In genomic region chr3:120436523-120437050, GRCh38 we compare ENCODE assay signal across 16 cellular contexts. TPM values are rescaled to one million over a fixed set of nuclear protein-coding genes. Genes with fewer than 3 reads are reported as not detected.
DNase-seq lines count a peak whose midpoint lies in the region; ATAC-seq and TF ChIP-seq lines count a peak whose summit lies in the region.
"Had no signal": no experiment of that assay in that cellular context is flagged by ENCODE, and none has a peak within 500 bp of the region (broad histone marks: within the 10 kb centered on the region; RNA-seq: fewer than 3 reads in every experiment).

No MANE protein-coding gene starts in this region.

- ATAC-seq in RWPE2 (ENCODE audit: low read depth) (0 out of 3 replicates have a peak, but pooled peaks have one; percentile 25), right cardiac atrium (no peak)
- ATAC-seq: activated CD8-positive, alpha-beta memory T cell treated with anti-CD3 and anti-CD28 coated beads, Interleukin-2, amount 10 ng/mL, durations not matched to agents 7 days and 5 days; Panc1; T-cell had no signal

- no peak overlapping the region for H2BK5ac ChIP-seq in trophoblast cell (ENCODE audit: low read depth, low read length, poor library complexity)

- H3K14ac ChIP-seq in trophoblast cell (ENCODE audit: low read length) = no peak overlapping the region

- peak overlapping the region; percentile 17; the same call in 1 of the 2 replicates for H3K4me3 ChIP-seq in ACC112 (ENCODE audit: low read depth, low read length)
- H3K4me3 ChIP-seq in RWPE2 (ENCODE audit: severe bottlenecking) = no peak overlapping the region
- H3K4me3 ChIP-seq in right cardiac atrium (ENCODE audit: low read length) = no peak overlapping the region
- H3K4me3 ChIP-seq in trophoblast cell (ENCODE audit: low read depth, low read length) = no peak overlapping the region
- no peak overlapping the region for H3K4me3 ChIP-seq in foreskin fibroblast (ENCODE audit: low read depth in 1 of 2, low read length in 2 of 2)
- H3K4me3 ChIP-seq: uterus had no signal

- H2BK12ac ChIP-seq in trophoblast cell (ENCODE audit: low read length) = no peak overlapping the region

- H3K36me3 ChIP-seq in ACC112 (ENCODE audit: insufficient read depth, low read length) = peaks cover 53% of the 10 kb centered on the region
- H3K36me3 ChIP-seq in RWPE2 (ENCODE audit: low read depth) = peaks cover 20% of the 10 kb centered on the region
- H3K36me3 ChIP-seq in trophoblast cell (ENCODE audit: control insufficient read depth in 1 of 2, insufficient read depth in 2 of 2, low read length in 2 of 2) = peaks cover 8 to 26% of the 10 kb centered on the region in 2 experiments
- H3K36me3 ChIP-seq: uterus had no signal

- no peaks in the 10 kb centered on the region for H3K27me3 ChIP-seq in ACC112 (ENCODE audit: insufficient read depth, low read length)
- no peaks in the 10 kb centered on the region for H3K27me3 ChIP-seq in RWPE2 (ENCODE audit: insufficient read depth, poor library complexity, severe bottlenecking)
- no peaks in the 10 kb centered on the region for H3K27me3 ChIP-seq in right cardiac atrium (ENCODE audit: control insufficient read depth, insufficient read depth)
- H3K27me3 ChIP-seq in trophoblast cell (ENCODE audit: insufficient read depth, low read length) = no peaks in the 10 kb centered on the region
- H3K27me3 ChIP-seq: uterus had no signal

- H3K79me2 ChIP-seq in ACC112 (ENCODE audit: control insufficient read depth, insufficient read depth, low read length, unreplicated experiment) (peaks cover 99% of the 10 kb centered on the region), trophoblast cell (ENCODE audit: control insufficient read depth, insufficient read depth, low read length, poor library complexity) (peaks cover 9% of the 10 kb centered on the region)

- H2BK120ac ChIP-seq in trophoblast cell (ENCODE audit: insufficient read depth, low read length, poor library complexity) = no peak overlapping the region

- H3K9ac ChIP-seq in trophoblast cell (ENCODE audit: low read length) = no peak overlapping the region

- no peak overlapping the region for H2AK5ac ChIP-seq in trophoblast cell (ENCODE audit: low read length)

- intact Hi-C loops in right cardiac atrium (cut with DNase I) = no loop called here

- no peak for TF ChIP-seq CTCF in RWPE2 (IDR thresholded peaks at IDR 0.05; ENCODE audit: poor library complexity, severe bottlenecking)
- no peak for TF ChIP-seq CTCF in foreskin fibroblast (IDR thresholded peaks at IDR 0.05; ENCODE audit: low read depth, low read length)

- no peak overlapping the region for H3K23ac ChIP-seq in trophoblast cell (ENCODE audit: low read length)

- peaks cover 21% of the 10 kb centered on the region for H3K79me1 ChIP-seq in trophoblast cell (ENCODE audit: low read length)

- no peak overlapping the region for H3K4ac ChIP-seq in trophoblast cell (ENCODE audit: low read depth, low read length)

- no peak overlapping the region for H4K91ac ChIP-seq in trophoblast cell (ENCODE audit: low read depth, low read length)

- H4K8ac ChIP-seq in trophoblast cell (ENCODE audit: low read depth, low read length) = no peak overlapping the region

- H3K18ac ChIP-seq in trophoblast cell (ENCODE audit: low read length) = peak overlapping the region; percentile 54

- no peak for DNase-seq in RWPE2 (ENCODE audit: low spot score)
- no peak for DNase-seq in right cardiac atrium
- DNase-seq in trophoblast cell = peak in 1 of 2 donors; percentile 54
- DNase-seq in MV-4-11 (lab: John Stamatoyannopoulos, UW) = no peak
- DNase-seq in effector CD8-positive, alpha-beta T cell (lab: John Stamatoyannopoulos, UW) = no peak
- no peak for DNase-seq in foreskin fibroblast
- DNase-seq in COR-L47 (lab: John Stamatoyannopoulos, UW) = no peak
- DNase-seq: activated CD8-positive, alpha-beta memory T cell treated with anti-CD3 and anti-CD28 coated beads, Interleukin-2, amount 10 ng/mL, durations not matched to agents 7 days and 5 days; activated gamma-delta T cell treated with Interleukin-2 at 50 U/mL for 16 hours; NCI-H1048; NCI-H748 treated with DMSO at 0.1 percent for 48 hours; stimulated activated CD4-positive, alpha-beta T cell treated with anti-CD3 and anti-CD28 coated beads, Interleukin-4, amount 100 ng/mL, for 24 hours; T-cell; uterus had no signal

- H3K9me3 ChIP-seq in RWPE2 (ENCODE audit: severe bottlenecking) (no peaks in the 10 kb centered on the region), right cardiac atrium (ENCODE audit: control insufficient read depth, low read length) (no peaks in the 10 kb centered on the region), trophoblast cell (ENCODE audit: insufficient read depth, low read depth, low read length) (no peaks in the 10 kb centered on the region)
- H3K9me3 ChIP-seq: uterus had no signal

- H3K4me1 ChIP-seq in ACC112 (ENCODE audit: control insufficient read depth, insufficient read depth, low read length, unreplicated experiment) (peaks cover 98% of the 10 kb centered on the region), RWPE2 (ENCODE audit: insufficient read depth, poor library complexity, severe bottlenecking) (peaks cover 14% of the 10 kb centered on the region), right cardiac atrium (ENCODE audit: control insufficient read depth, insufficient read depth, low read length) (peaks cover 37% of the 10 kb centered on the region), trophoblast cell (ENCODE audit: control insufficient read depth in 1 of 2, insufficient read depth in 2 of 2, low read length in 2 of 2) (peaks cover 22 to 55% of the 10 kb centered on the region in 2 experiments)

- H4K12ac ChIP-seq in trophoblast cell (ENCODE audit: low read depth, low read length) = no peak overlapping the region

- no peak overlapping the region for H2AFZ ChIP-seq in ACC112 (ENCODE audit: low read length, unreplicated experiment)
- no peak overlapping the region for H2AFZ ChIP-seq in trophoblast cell (ENCODE audit: insufficient read depth, low read length, poor library complexity)

- WGBS in right cardiac atrium = 72% methylated on average over 4 of the region's 4 CpGs
- WGBS in trophoblast cell (ENCODE audit: extremely low coverage, insufficient coverage, insufficient read length) = no CpG with 5 or more reads among the region's 4 CpGs

- H3K27ac ChIP-seq in ACC112 (ENCODE audit: low read depth, low read length) (peak overlapping the region; percentile 87), RWPE2 (ENCODE audit: poor library complexity, severe bottlenecking) (peak overlapping the region; percentile 61), right cardiac atrium (ENCODE audit: low read length) (peak overlapping the region; percentile 51), trophoblast cell (ENCODE audit: low read depth, low read length) (peak overlapping the region; percentile 75)

- H3K4me2 ChIP-seq in trophoblast cell (ENCODE audit: low read length) = peak overlapping the region; percentile 7

RNA-seq across cellular contexts. Expression of gene FSTL1, which starts 14.2 kb away (rescaled TPM):
- 100 to 1,000 TPM; 341 to 735 (median 465) TPM for total RNA-seq in right cardiac atrium
- 134 TPM for polyA plus RNA-seq in right cardiac atrium
- 507 and 510 TPM in 2 replicates for polyA plus RNA-seq in trophoblast cell (2013)
